In the genomic region with DNA sequence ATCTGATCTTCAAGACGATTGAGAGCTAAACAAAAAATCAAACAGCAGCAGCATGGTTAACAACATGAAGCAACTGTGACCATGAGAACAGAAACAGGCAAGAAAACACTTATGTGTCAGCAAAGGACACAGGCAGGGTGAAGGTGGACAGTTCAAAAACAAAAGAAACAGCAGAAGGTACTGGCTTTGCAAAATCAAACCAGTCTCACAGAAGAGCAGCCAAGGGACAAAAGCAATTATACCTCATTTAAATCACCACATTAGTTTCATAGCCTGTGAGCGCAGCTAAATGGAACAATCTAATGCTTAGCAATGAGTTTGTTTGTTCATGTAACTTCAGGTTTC, we compare ENCODE assay signal across 8 cellular contexts. TPM values are rescaled to one million over a fixed set of nuclear protein-coding genes. Genes with fewer than 3 reads are reported as not detected.
DNase-seq lines count a peak whose midpoint lies in the region; ATAC-seq and TF ChIP-seq lines count a peak whose summit lies in the region.

No MANE protein-coding gene starts in this region.

- TF ChIP-seq CTCF in AG10803 (conservative IDR thresholded peaks at IDR 0.05; ENCODE audit: low read length), result no peak
- no peak for TF ChIP-seq CTCF in choroid plexus epithelial cell (conservative IDR thresholded peaks at IDR 0.05; ENCODE audit: low read depth, low read length)
- TF ChIP-seq CTCF in neural crest cell (conservative IDR thresholded peaks at IDR 0.05), result no peak

- H3K4me3 ChIP-seq in AG10803 (ENCODE audit: low read length) (no peak overlapping the region), choroid plexus epithelial cell (ENCODE audit: low read depth, low read length) (no peak overlapping the region)

- no peaks in the 10 kb centered on the region for H3K27me3 Mint-ChIP-seq in neural crest cell (ENCODE audit: low read depth)

- H3K4me3 Mint-ChIP-seq in neural crest cell, result no peak overlapping the region

- H3K4me1 Mint-ChIP-seq in neural crest cell, result peaks cover 22% of the 10 kb centered on the region

- H3K9me3 Mint-ChIP-seq in neural crest cell, result no peaks in the 10 kb centered on the region

- peak; percentile 63 for ATAC-seq in HG03520 (IDR thresholded peaks at IDR 0.05; ENCODE audit: unreplicated experiment)

- H3K36me3 Mint-ChIP-seq in neural crest cell (ENCODE audit: low read depth), result peaks cover 37% of the 10 kb centered on the region

- peak; percentile 29 for DNase-seq in AG10803 (ENCODE audit: low read depth)
- peak; percentile 63 for DNase-seq in choroid plexus epithelial cell (ENCODE audit: low read depth)
- no peak for DNase-seq in neural crest cell (ENCODE audit: low read depth, low spot score)
- DNase-seq in DMS 273 (lab: John Stamatoyannopoulos, UW; ENCODE audit: unreplicated experiment), result no peak
- DNase-seq in NCI-H2171 (lab: John Stamatoyannopoulos, UW), result no peak
- no peak for DNase-seq in NCI-H526 (lab: John Stamatoyannopoulos, UW)
- no peak for DNase-seq in NAMALWA (ENCODE audit: low spot score)

- H3K27ac Mint-ChIP-seq in neural crest cell (ENCODE audit: unreplicated experiment), result peak overlapping the region; percentile 73

RNA-seq across cellular contexts. Expression of a gene that starts 59.1 kb away (rescaled TPM):
- 95.0 and 98.6 TPM in 2 replicates for total RNA-seq in neural crest cell

Comparison
In these comparisons a context has a peak if more than half of its experiments do, and no peak if none do; other contexts are left out.
1. DNase-seq: peak in AG10803 (single experiment) and choroid plexus epithelial cell (single experiment); none in neural crest cell (single experiment), DMS 273 (single experiment), NCI-H2171 (single experiment), NCI-H526 (0 of 2) and NAMALWA (single experiment).